In the genomic region with DNA sequence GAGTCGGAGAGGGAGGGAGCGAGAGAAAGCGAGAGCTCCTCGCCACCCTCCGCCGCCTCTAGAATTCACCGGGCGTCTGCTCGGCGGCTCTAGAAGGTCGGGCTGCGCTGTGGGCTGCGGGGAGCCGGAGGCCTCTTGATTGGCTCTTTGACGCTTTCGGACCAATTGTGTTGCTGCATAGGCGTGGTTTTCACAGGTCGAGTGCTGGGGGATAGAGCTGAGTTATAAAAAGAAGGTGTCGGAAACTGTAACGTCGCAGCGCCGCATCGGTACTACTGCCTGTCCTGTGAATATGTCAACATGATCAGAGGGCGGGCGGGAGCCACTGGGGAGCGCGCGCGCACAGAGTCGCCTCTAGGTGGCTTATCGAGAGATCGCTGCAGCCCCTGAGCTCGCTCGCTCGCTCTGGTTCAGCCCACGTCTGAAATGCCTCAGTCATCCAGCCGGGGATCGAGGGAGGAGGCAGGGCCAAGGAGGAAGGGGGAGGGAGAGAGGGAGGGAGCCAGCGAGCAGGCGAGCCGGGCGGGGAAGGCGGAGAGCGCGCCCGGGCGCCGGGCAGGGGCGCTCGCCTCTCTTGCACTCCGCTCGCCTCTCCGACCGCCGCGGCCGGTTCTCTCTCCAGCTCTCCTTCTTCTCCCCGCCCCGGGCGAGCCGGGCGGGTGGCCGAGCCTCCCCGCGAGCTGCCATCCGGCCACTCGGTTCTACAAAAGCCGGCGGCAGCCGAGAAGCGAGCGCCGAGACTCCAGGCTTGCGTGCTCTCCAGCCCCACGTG, we compare ENCODE assay signal across 8 cellular contexts. TPM values are rescaled to one million over a fixed set of nuclear protein-coding genes. Genes with fewer than 3 reads are reported as not detected.
DNase-seq lines count a peak whose midpoint lies in the region; ATAC-seq, FAIRE-seq and TF ChIP-seq lines count a peak whose summit lies in the region.

A gene (minus strand): TSS at position 78 of the 772 bp plus-strand sequence. CDS start 975 bp downstream, outside the sequence.

- POLR2A ChIA-PET in RWPE1 (lab: Yijun Ruan, JAX; ENCODE audit: low non-redundant PET): interaction anchor here (0.6 to 0.8 kb wide), 11 partner anchors 12 to 940 kb away, joined by 3 to 4 read pairs (median 3); no protein-coding TSS in a partner anchor

- FAIRE-seq in GM12892 (lab: Jason Lieb, UNC): no peak

- H3K27me3 ChIP-seq in cardiac muscle cell: peaks cover 42% of the 10 kb centered on the region
- H3K27me3 ChIP-seq in osteoblast (ENCODE audit: insufficient read depth, low read length): peaks cover 28% of the 10 kb centered on the region
- peaks cover 0 to 31% (median 11%) of the 10 kb centered on the region in 4 donors for H3K27me3 ChIP-seq in upper lobe of left lung

- peak in 3 of 4 donors; percentile 60 to 74 (median 70) for TF ChIP-seq POLR2A in upper lobe of left lung (IDR thresholded peaks at IDR 0.05)
- TF ChIP-seq POLR2A in GM12892 (IDR thresholded peaks at IDR 0.05; ENCODE audit: low read depth, low read length): no peak

- WGBS in upper lobe of left lung, 2 donors: 1 to 3% methylated on average over 40 to 59 of the region's 76 CpGs

- peak within 1 kb of the TSS; percentile 93 for H3K4me2 ChIP-seq in osteoblast (ENCODE audit: insufficient read depth, low read length)

- H3K27ac ChIP-seq in RWPE1: peak within 1 kb of the TSS; percentile 98
- H3K27ac ChIP-seq in cardiac muscle cell: peak within 1 kb of the TSS; percentile 96
- peak within 1 kb of the TSS; percentile 86 for H3K27ac ChIP-seq in osteoblast (ENCODE audit: low read depth, low read length)
- peak within 1 kb of the TSS; percentile 89 to 94 (median 93) for H3K27ac ChIP-seq in upper lobe of left lung

- H3K79me2 ChIP-seq in osteoblast (ENCODE audit: insufficient read depth, low read length): peaks cover 42% of the 10 kb centered on the region

- TF ChIP-seq EP300 in upper lobe of left lung (IDR thresholded peaks at IDR 0.05): peak in 2 of 4 donors; percentile 10 to 42

- TF ChIP-seq CTCF in RWPE1 (conservative IDR thresholded peaks at IDR 0.05; ENCODE audit: low read depth): peak; percentile 80
- TF ChIP-seq CTCF in cardiac muscle cell (IDR thresholded peaks at IDR 0.05; ENCODE audit: low read depth, low read length): peak; percentile 49
- peak; percentile 40 for TF ChIP-seq CTCF in osteoblast (IDR thresholded peaks at IDR 0.05; ENCODE audit: extremely low read depth, low read depth, low read length)
- peak; percentile 39 to 73 (median 61) for TF ChIP-seq CTCF in upper lobe of left lung (IDR thresholded peaks at IDR 0.05)

- H3K4me3 ChIP-seq in cardiac muscle cell (peak within 1 kb of the TSS; percentile 73), osteoblast (ENCODE audit: insufficient read depth, low read length) (peak within 1 kb of the TSS; percentile 76), upper lobe of left lung (peak within 1 kb of the TSS; percentile 29 to 61 (median 51))

- DNase-seq in COLO668 (lab: John Stamatoyannopoulos, UW; ENCODE audit: unreplicated experiment): peak; percentile 67
- peak; percentile 90 for DNase-seq in HuH-7.5 (ENCODE audit: low spot score)
- peak; percentile 93 for DNase-seq in RWPE1 (ENCODE audit: low spot score)
- peak in 39 of 56 donors; percentile 1 to 61 (median 18) for DNase-seq in amygdala (lab: John Stamatoyannopoulos, UW)
- DNase-seq in cardiac muscle cell (ENCODE audit: low read depth in 1 of 2, low spot score in 1 of 2): peak; percentile 98 to 99
- peak; percentile 99 for DNase-seq in osteoblast (ENCODE audit: insufficient read length, low spot score, missing footprints)
- DNase-seq in upper lobe of left lung: peak; percentile 87 to 94
- no peak for DNase-seq in GM12892 (ENCODE audit: insufficient read length)

- CTCF ChIA-PET in RWPE1 (lab: Yijun Ruan, JAX): interaction anchor here (0.5 to 1.6 kb wide), 17 partner anchors 9 to 1203 kb away, joined by 3 to 6 read pairs (median 3); no protein-coding TSS in a partner anchor

- H3K36me3 ChIP-seq in cardiac muscle cell: no peaks in the 10 kb centered on the region
- H3K36me3 ChIP-seq in osteoblast (ENCODE audit: insufficient read depth, low read length): peaks cover 10% of the 10 kb centered on the region
- H3K36me3 ChIP-seq in upper lobe of left lung: peaks cover 0 to 8% (median 1%) of the 10 kb centered on the region in 4 donors

- peak within 1 kb of the TSS; percentile 99 for H2AFZ ChIP-seq in osteoblast (ENCODE audit: low read length)

- ATAC-seq in upper lobe of left lung (ENCODE audit: low FRiP score in 2 of 2): peak; percentile 90 to 92

- peaks cover 2% of the 10 kb centered on the region for H4K20me1 ChIP-seq in osteoblast (ENCODE audit: insufficient read depth, low read length)

- no peaks in the 10 kb centered on the region for H3K9me3 ChIP-seq in cardiac muscle cell (ENCODE audit: low read depth)
- no peaks in the 10 kb centered on the region for H3K9me3 ChIP-seq in osteoblast (ENCODE audit: low read depth, low read length)
- H3K9me3 ChIP-seq in upper lobe of left lung: no peaks in the 10 kb centered on the region

- H3K4me1 ChIP-seq in cardiac muscle cell (ENCODE audit: low read depth): peaks cover 39% of the 10 kb centered on the region
- peaks cover 12% of the 10 kb centered on the region for H3K4me1 ChIP-seq in osteoblast (ENCODE audit: insufficient read depth, low read length)
- H3K4me1 ChIP-seq in upper lobe of left lung: peaks cover 3 to 27% (median 13%) of the 10 kb centered on the region in 4 donors

RNA-seq across cellular contexts. Expression of the gene that starts here (rescaled TPM):
- total RNA-seq in cardiac muscle cell (69.4 and 87.5 TPM in 2 replicates), osteoblast (11.9 and 14.1 TPM in 2 replicates), upper lobe of left lung (100 to 1,000 TPM in 1 of 6 donors, 10 to 100 TPM in 5; 29.5 to 107 (median 36.2) TPM)
- polyA plus RNA-seq in cardiac muscle cell: 63.7 and 78.3 TPM in 2 replicates
- not detected for polyA plus RNA-seq in GM12892 (2012; ENCODE audit: missing spikeins)
